12 cellular contexts compared by ENCODE assay signal in the genomic region with DNA sequence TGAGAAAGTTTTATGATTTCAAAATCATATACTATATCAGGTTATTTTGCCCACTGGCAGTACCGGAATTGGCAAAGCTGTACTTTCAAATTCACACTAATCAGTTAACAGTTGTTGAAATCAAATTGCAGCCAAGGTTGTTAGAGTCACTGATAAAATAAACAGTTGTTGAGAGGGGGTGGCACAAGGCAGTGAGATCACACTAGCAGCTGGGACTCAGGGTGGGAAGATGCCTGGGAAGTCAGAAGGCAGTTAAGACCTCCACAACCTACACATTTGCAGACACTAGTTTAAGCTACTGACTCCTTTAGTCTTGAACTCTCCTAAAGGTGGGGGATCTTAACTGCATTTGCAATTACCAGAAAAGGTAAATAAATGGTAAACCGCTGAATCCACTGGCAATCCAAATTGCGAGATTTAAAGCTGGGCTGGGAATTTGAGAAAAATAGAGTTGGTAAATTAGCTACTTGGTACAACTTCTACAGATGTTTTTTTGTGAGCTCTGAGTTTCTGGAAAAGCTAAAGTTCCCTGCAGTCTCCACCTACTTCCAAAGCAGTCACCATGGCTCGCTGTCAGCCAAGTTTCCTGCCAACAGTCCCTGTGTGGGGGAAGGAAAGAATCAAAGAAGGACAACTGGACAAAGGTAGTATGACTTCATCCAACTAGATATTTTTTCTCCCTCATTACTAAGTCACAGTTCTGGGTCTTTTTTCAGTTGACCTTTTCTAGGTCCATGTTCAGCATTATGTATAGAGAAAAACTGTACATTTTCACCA.
A peak's percentile ranks its signal among the peaks of the same experiment; 100 is the strongest.
DNase-seq lines count a peak whose midpoint lies in the region; ATAC-seq and TF ChIP-seq lines count a peak whose summit lies in the region.
"Had no signal": no experiment of that assay in that cellular context is flagged by ENCODE, and none has a peak within 500 bp of the region (broad histone marks: within the 10 kb centered on the region; RNA-seq: fewer than 3 reads in every experiment).

No MANE protein-coding gene starts in this region.

- H3K18ac ChIP-seq in mesendoderm (ENCODE audit: low read length) = no peak overlapping the region

- no peak overlapping the region for H3K56ac ChIP-seq in mesendoderm (ENCODE audit: low read length)

- no peak overlapping the region for H3K4me3 ChIP-seq in fibroblast of mammary gland (ENCODE audit: control insufficient read depth, low read depth, low read length)
- H3K4me3 ChIP-seq in mesendoderm (ENCODE audit: low read length) = no peak overlapping the region
- H3K4me3 ChIP-seq in thoracic aorta = peak overlapping the region; percentile 57

- H3K79me2 ChIP-seq in mesendoderm (ENCODE audit: control insufficient read depth, insufficient read depth, low read length) = no peaks in the 10 kb centered on the region

- no peak overlapping the region for H4K8ac ChIP-seq in mesendoderm (ENCODE audit: low read depth, low read length)

- H3K4ac ChIP-seq in mesendoderm (ENCODE audit: low read depth, low read length) = no peak overlapping the region

- no peak overlapping the region for H3K9ac ChIP-seq in mesendoderm (ENCODE audit: low read length)

- H3K9me3 ChIP-seq in thoracic aorta = no peaks in the 10 kb centered on the region

- no peak overlapping the region for H3K27ac ChIP-seq in mesendoderm (ENCODE audit: low read depth, low read length)
- H3K27ac ChIP-seq in thoracic aorta = peak overlapping the region; percentile 31 to 87
- H3K27ac ChIP-seq: 22Rv1 had no signal

- H3K36me3 ChIP-seq in mesendoderm (ENCODE audit: control insufficient read depth, insufficient read depth, low read length) (no peaks in the 10 kb centered on the region), thoracic aorta (no peaks in the 10 kb centered on the region)

- no peak overlapping the region for H3K4me2 ChIP-seq in mesendoderm (ENCODE audit: low read length)

- no peak overlapping the region for H3K23ac ChIP-seq in mesendoderm (ENCODE audit: low read length)

- no peaks in the 10 kb centered on the region for H3K79me1 ChIP-seq in mesendoderm (ENCODE audit: low read length)

- no peak overlapping the region for H2BK5ac ChIP-seq in mesendoderm (ENCODE audit: low read length)

- H3K27me3 ChIP-seq in mesendoderm (ENCODE audit: insufficient read depth, low read length, poor library complexity) = no peaks in the 10 kb centered on the region
- no peaks in the 10 kb centered on the region for H3K27me3 ChIP-seq in thoracic aorta (replicated peaks; ENCODE audit: insufficient read depth)

- ATAC-seq in thoracic aorta (ENCODE audit: insufficient number of reproducible peaks, low FRiP score, low read depth) (peak; percentile 76), GM19351 (IDR thresholded peaks at IDR 0.05; ENCODE audit: unreplicated experiment) (no peak)

- H2BK120ac ChIP-seq in mesendoderm (ENCODE audit: low read depth, low read length) = no peak overlapping the region

- H2BK15ac ChIP-seq in mesendoderm (replicated peaks; ENCODE audit: low read depth) = no peak overlapping the region

- no CpG with 5 or more reads among the region's 4 CpGs for WGBS in mesendoderm (ENCODE audit: extremely low coverage, insufficient coverage, low lambda C conversion rate)

- TF ChIP-seq CTCF in fibroblast of mammary gland (conservative IDR thresholded peaks at IDR 0.05; ENCODE audit: control insufficient read depth, insufficient read depth, low read depth, low read length) = no peak
- no peak for TF ChIP-seq CTCF in thoracic aorta (IDR thresholded peaks at IDR 0.05)

- DNase-seq in DMS 273 (lab: John Stamatoyannopoulos, UW; ENCODE audit: unreplicated experiment) (peak; percentile 34), DMS 273 treated with DMSO at 0.1 percent for 48 hours (lab: John Stamatoyannopoulos, UW) (no peak), fibroblast of mammary gland (ENCODE audit: low read depth) (peak; percentile 81), mesendoderm (peak; percentile 18), thoracic aorta (ENCODE audit: low spot score) (peak; percentile 31), COR-L47 (lab: John Stamatoyannopoulos, UW) (no peak), inferior parietal cortex (ENCODE audit: extremely low spot score) (no peak)
- DNase-seq: activated naive CD8-positive, alpha-beta T cell treated with anti-CD3 and anti-CD28 coated beads for 36 hours; DMS53; immature natural killer cell had no signal

- peaks cover 3% of the 10 kb centered on the region for H3K4me1 ChIP-seq in mesendoderm (ENCODE audit: control insufficient read depth, low read depth, low read length)
- H3K4me1 ChIP-seq in thoracic aorta (ENCODE audit: control insufficient read depth in 1 of 2, low read depth in 2 of 2) = peaks cover 14 to 68% of the 10 kb centered on the region in 2 donors

- no peak overlapping the region for H4K5ac ChIP-seq in mesendoderm (ENCODE audit: low read length)

- H2AK5ac ChIP-seq in mesendoderm (ENCODE audit: low read length) = no peak overlapping the region

Comparison
In these comparisons a context has a peak if more than half of its experiments do, and no peak if none do; other contexts are left out.
1. DNase-seq: peak in DMS 273 (single experiment), fibroblast of mammary gland (single experiment), mesendoderm (single experiment) and thoracic aorta (single experiment); none in DMS 273 treated with DMSO at 0.1 percent for 48 hours (single experiment), COR-L47 (single experiment) and inferior parietal cortex (single experiment).